ENCODE assay signal across 12 cellular contexts in genomic region chr10:5862360-5862929, GRCh38. TPM values are rescaled to one million over a fixed set of nuclear protein-coding genes. Genes with fewer than 3 reads are reported as not detected.
DNase-seq lines count a peak whose midpoint lies in the region; ATAC-seq and FAIRE-seq lines count a peak whose summit lies in the region.
"Had no signal": no experiment of that assay in that cellular context is flagged by ENCODE, and none has a peak within 500 bp of the region (broad histone marks: within the 10 kb centered on the region; RNA-seq: fewer than 3 reads in every experiment).

No MANE protein-coding gene starts in this region.

- ATAC-seq in GM21381 (IDR thresholded peaks at IDR 0.05; ENCODE audit: unreplicated experiment) (peak; percentile 96), HG03135 (IDR thresholded peaks at IDR 0.05; ENCODE audit: unreplicated experiment) (peak; percentile 95), T-cell (replicated peaks in 1 of 4) (no peak)
- peak; percentile 24 for ATAC-seq in effector memory CD8-positive, alpha-beta T cell (replicated peaks)

- no peak overlapping the region for H3K4me3 Mint-ChIP-seq in effector memory CD8-positive, alpha-beta T cell
- no peak overlapping the region for H3K4me3 Mint-ChIP-seq in T-cell

- no peaks in the 10 kb centered on the region for H3K4me1 Mint-ChIP-seq in effector memory CD8-positive, alpha-beta T cell (ENCODE audit: low read depth in 2 of 2)
- peaks cover 0 to 4% (median 0%) of the 10 kb centered on the region in 3 donors for H3K4me1 Mint-ChIP-seq in T-cell

- POLR2A ChIA-PET in T-cell (lab: Charles Lee) = no interaction called here

- FAIRE-seq in GM18507 (lab: Jason Lieb, UNC) = peak; percentile 97

- no peaks in the 10 kb centered on the region for H3K27me3 Mint-ChIP-seq in effector memory CD8-positive, alpha-beta T cell
- no peaks in the 10 kb centered on the region for H3K27me3 Mint-ChIP-seq in T-cell

- H3K36me3 Mint-ChIP-seq in effector memory CD8-positive, alpha-beta T cell (ENCODE audit: insufficient read depth) = no peaks in the 10 kb centered on the region
- H3K36me3 Mint-ChIP-seq in T-cell = peaks cover 21% of the 10 kb centered on the region

- no peak overlapping the region for H3K27ac Mint-ChIP-seq in effector memory CD8-positive, alpha-beta T cell
- H3K27ac Mint-ChIP-seq in T-cell = no peak overlapping the region

- H3K9me3 Mint-ChIP-seq in effector memory CD8-positive, alpha-beta T cell = no peaks in the 10 kb centered on the region
- H3K9me3 Mint-ChIP-seq in T-cell = no peaks in the 10 kb centered on the region

- CTCF ChIA-PET in T-cell (lab: Charles Lee) = interaction anchor here in 1 of 2 donors (0.5 kb wide), 1 partner anchor 1204 kb away, joined by 3 read pairs; no protein-coding TSS in a partner anchor

- peak; percentile 78 for DNase-seq in GM18507 (ENCODE audit: extremely low spot score, insufficient read length, low read depth)
- no peak for DNase-seq in effector memory CD8-positive, alpha-beta T cell
- DNase-seq in NCI-H2227 treated with DMSO at 0.1 percent for 48 hours (lab: John Stamatoyannopoulos, UW) = no peak
- DNase-seq in NCI-H510A treated with DMSO at 0.1 percent for 48 hours (lab: John Stamatoyannopoulos, UW) = no peak
- no peak for DNase-seq in T-cell
- no peak for DNase-seq in NCI-H2029 treated with DMSO at 0.1 percent for 48 hours (lab: John Stamatoyannopoulos, UW)
- DNase-seq: activated naive CD4-positive, alpha-beta T cell treated with Interleukin-2 at 50 U/mL for 16 hours; Kasumi-1; SHP77 treated with DMSO at 0.1 percent for 48 hours; stimulated activated CD4-positive, alpha-beta T cell treated with anti-CD3 and anti-CD28 coated beads, Interleukin-4, amount 100 ng/mL, for 24 hours had no signal

RNA-seq across cellular contexts. Expression of gene ANKRD16, which starts 27.2 kb away (rescaled TPM):
- total RNA-seq in T-cell = 10 to 100 TPM in 1 of 5 donors, 1 to 10 TPM in 4; 4.7 to 11.5 (median 9.1) TPM

RNA-seq across cellular contexts. Expression of gene FBH1, which starts 27.6 kb away (rescaled TPM):
- 10 to 100 TPM; 72.8 to 95.5 (median 86.2) TPM for total RNA-seq in T-cell

RNA-seq across cellular contexts. Expression of gene GDI2, which starts 49.2 kb away (rescaled TPM):
- 100 to 1,000 TPM in 4 of 5 donors, 10 to 100 TPM in 1; 96.2 to 130 (median 118) TPM for total RNA-seq in T-cell

Comparison
In these comparisons a context has a peak if more than half of its experiments do, and no peak if none do; other contexts are left out.
1. ATAC-seq: peak in GM21381 (single experiment), HG03135 (single experiment) and effector memory CD8-positive, alpha-beta T cell (single experiment); none in T-cell (0 of 4).